1 cellular context compared by ENCODE assay signal in the genomic region with DNA sequence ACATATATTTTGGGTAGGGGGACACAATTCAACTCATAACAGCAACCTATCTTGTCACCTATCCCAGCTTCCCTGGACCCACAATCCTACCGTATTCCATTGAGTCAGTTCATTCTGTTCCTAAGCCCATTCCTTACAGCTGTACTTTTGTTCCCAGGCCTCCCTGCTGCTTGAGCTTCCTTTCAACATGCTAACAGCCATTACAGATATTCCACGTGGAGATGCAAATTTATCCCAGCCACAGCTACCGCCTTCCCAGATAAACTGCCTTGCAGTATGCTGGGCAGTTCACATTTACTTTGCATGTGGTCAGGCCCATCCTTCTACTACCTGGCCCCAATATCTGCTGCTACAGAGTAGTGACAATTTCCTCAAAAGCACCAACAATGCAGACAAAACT.
TF ChIP-seq lines count a peak whose summit lies in the region.

No MANE protein-coding gene starts in this region.

TF ChIP-seq in endothelial cell of umbilical vein, 7 proteins besides CTCF, POLR2A, EP300 and RAD21:
- TF ChIP-seq POLR2AphosphoS5 (IDR thresholded peaks at IDR 0.05; ENCODE audit: insufficient read depth, low read depth, low read length) (no peak), GATA2 (IDR thresholded peaks at IDR 0.05; ENCODE audit: insufficient read depth, insufficient read length, low read depth, low read length) (no peak), MYC (IDR thresholded peaks at IDR 0.05; ENCODE audit: low read depth, low read length) (no peak), JUN (IDR thresholded peaks at IDR 0.05; ENCODE audit: borderline replicate concordance, insufficient read depth, insufficient read length, low read depth) (no peak), EZH2 (IDR thresholded peaks at IDR 0.05; ENCODE audit: borderline replicate concordance, low read depth, low read length, severe bottlenecking) (no peak)
- TF ChIP-seq, protein P1, sequence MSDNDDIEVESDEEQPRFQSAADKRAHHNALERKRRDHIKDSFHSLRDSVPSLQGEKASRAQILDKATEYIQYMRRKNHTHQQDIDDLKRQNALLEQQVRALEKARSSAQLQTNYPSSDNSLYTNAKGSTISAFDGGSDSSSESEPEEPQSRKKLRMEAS (IDR thresholded peaks at IDR 0.05; ENCODE audit: insufficient read depth, insufficient read length) = no peak
